Comparison of ENCODE assay signal across 22 cellular contexts in genomic region chr3:163779396-163780344, GRCh38.
A peak's percentile ranks its signal among the peaks of the same experiment; 100 is the strongest.
DNase-seq lines count a peak whose midpoint lies in the region; ATAC-seq, FAIRE-seq and TF ChIP-seq lines count a peak whose summit lies in the region.
"Had no signal": no experiment of that assay in that cellular context is flagged by ENCODE, and none has a peak within 500 bp of the region (broad histone marks: within the 10 kb centered on the region; RNA-seq: fewer than 3 reads in every experiment).

No MANE protein-coding gene starts in this region.

- no peak overlapping the region for H3K27ac Mint-ChIP-seq in type B pancreatic cell
- no peak overlapping the region for H3K27ac Mint-ChIP-seq in effector memory CD8-positive, alpha-beta T cell
- H3K27ac Mint-ChIP-seq: activated naive CD8-positive, alpha-beta T cell treated with anti-CD3 and anti-CD28 coated beads, Interleukin-2, amount 50 U/mL, for 24 hours; activated T-helper 2 cell treated with anti-CD3 and anti-CD28 coated beads, Interferon-gamma antibody, Interleukin-2, Interleukin-4, amounts not matched to agents 10 μg/mL and 5 μg/mL and 100 μg/mL, durations not matched to agents 14 hours and 24 hours and 36 hours; dendritic cell treated with granulocyte-macrophage colony-stimulating factor and Interleukin-4, amounts not matched to agents 40 ng/mL and 50 ng/mL, for 4 days; HFFc6 had no signal

- WGBS in HepG2 (ENCODE audit: low lambda C conversion rate), result 4% methylated on average over 13 of the region's 13 CpGs
- 46% methylated on average over 12 of the region's 13 CpGs for WGBS in right lobe of liver (ENCODE audit: insufficient coverage, low coverage, low lambda C conversion rate, missing lambda C conversion rate)

- TF ChIP-seq RAD21 in HepG2 (CRISPR knock-in tag; IDR thresholded peaks at IDR 0.05), result no peak

- H3K4me1 ChIP-seq in HepG2 (ENCODE audit: insufficient read depth, low read length), result peaks cover 11% of the 10 kb centered on the region
- H3K4me1 ChIP-seq in right lobe of liver, result no peaks in the 10 kb centered on the region
- H3K4me1 ChIP-seq: gastrocnemius medialis, left ventricle myocardium inferior, upper lobe of right lung had no signal

- DNase-seq in HepG2 (ENCODE audit: low spot score) (peak; percentile 69), right lobe of liver (no peak), NCI-H748 treated with DMSO at 0.1 percent for 48 hours (lab: John Stamatoyannopoulos, UW) (peak; percentile 36), erythroblast (lab: John Stamatoyannopoulos, UW) (peak; percentile 0 to 1), type B pancreatic cell (ENCODE audit: extremely low spot score, unreplicated experiment) (no peak), NCI-H446 (lab: John Stamatoyannopoulos, UW) (no peak), NCI-H526 treated with DMSO at 0.1 percent for 48 hours (lab: John Stamatoyannopoulos, UW) (no peak)
- no peak for DNase-seq in effector memory CD8-positive, alpha-beta T cell
- DNase-seq: activated naive CD8-positive, alpha-beta T cell treated with anti-CD3 and anti-CD28 coated beads, Interleukin-2, amount 50 U/mL, for 24 hours; gastrocnemius medialis; HFFc6; left ventricle myocardium inferior; NCI-H1930; NCI-H446 treated with DMSO at 0.1 percent for 48 hours; RPMI8226; stimulated activated naive CD8-positive, alpha-beta T cell treated with anti-CD3 and anti-CD28 coated beads, Interleukin-15, Interleukin-2, amounts not matched to agents 100 U/mL and 50 U/mL, for 24 hours; upper lobe of right lung had no signal

- in situ Hi-C loops in HepG2 (cut with HindIII; ENCODE audit: extremely low pct_ligation_motif_present, low pct_unique_long_range_greater_than_20kb), result no loop called here

- no peak overlapping the region; the same call in 1 of the 2 replicates for H3K4me2 ChIP-seq in HepG2 (ENCODE audit: low read depth, low read length)

- intact Hi-C loops in HepG2 (cut with micrococcal nuclease; ENCODE audit: unreplicated experiment), result no loop called here
- intact Hi-C loops in right lobe of liver (cut with DNase I), result no loop called here

- TF ChIP-seq POLR2A in HepG2 (IDR thresholded peaks at IDR 0.05; ENCODE audit: insufficient read depth in 1 of 2, low read depth in 2 of 2, low read length in 2 of 2) (no peak), right lobe of liver (IDR thresholded peaks at IDR 0.05) (no peak), erythroblast (IDR thresholded peaks at IDR 0.05; ENCODE audit: low read length) (no peak)

- no peaks in the 10 kb centered on the region for H3K4me1 Mint-ChIP-seq in type B pancreatic cell (ENCODE audit: unreplicated experiment)
- H3K4me1 Mint-ChIP-seq in effector memory CD8-positive, alpha-beta T cell (ENCODE audit: low read depth in 2 of 2), result no peaks in the 10 kb centered on the region
- H3K4me1 Mint-ChIP-seq: activated naive CD8-positive, alpha-beta T cell treated with anti-CD3 and anti-CD28 coated beads, Interleukin-2, amount 50 U/mL, for 24 hours; CD14-positive monocyte had no signal

- BruUV-seq in HepG2 (replicated peaks; lab: Mats Ljungman, UMichigan), result no TSS peak

- CTCF ChIA-PET in HepG2 (lab: Yijun Ruan, JAX; ENCODE audit: low intra/inter-chr PET ratio, low total read pairs), result no interaction called here

- no peaks in the 10 kb centered on the region for H4K20me1 ChIP-seq in HepG2 (ENCODE audit: insufficient read depth, low read length)

- H3K27ac ChIP-seq in HepG2 (ENCODE audit: extremely low read length, insufficient read depth, low read length), result no peak overlapping the region
- no peak overlapping the region for H3K27ac ChIP-seq in right lobe of liver
- H3K27ac ChIP-seq: gastrocnemius medialis, left ventricle myocardium inferior, upper lobe of right lung had no signal

- H3K36me3 ChIP-seq in HepG2 (replicated peaks in 1 of 2; ENCODE audit: control insufficient read depth in 1 of 2, insufficient read depth in 2 of 2, low read length in 2 of 2) (no peaks in the 10 kb centered on the region), right lobe of liver (no peaks in the 10 kb centered on the region)
- H3K36me3 ChIP-seq: gastrocnemius medialis, left ventricle myocardium inferior, upper lobe of right lung had no signal

- no peaks in the 10 kb centered on the region for H3K27me3 Mint-ChIP-seq in type B pancreatic cell
- H3K27me3 Mint-ChIP-seq in effector memory CD8-positive, alpha-beta T cell, result no peaks in the 10 kb centered on the region
- H3K27me3 Mint-ChIP-seq: activated naive CD8-positive, alpha-beta T cell treated with anti-CD3 and anti-CD28 coated beads, Interleukin-2, amount 50 U/mL, for 24 hours; dendritic cell treated with granulocyte-macrophage colony-stimulating factor and Interleukin-4, amounts not matched to agents 40 ng/mL and 50 ng/mL, for 4 days had no signal

- H3K4me3 ChIP-seq in HepG2 (replicated peaks in 1 of 3; ENCODE audit: insufficient read depth in 1 of 3, low read depth in 2 of 3, low read length in 3 of 3), result no peak overlapping the region
- H3K4me3 ChIP-seq in right lobe of liver, result no peak overlapping the region
- H3K4me3 ChIP-seq: gastrocnemius medialis, left ventricle myocardium inferior, upper lobe of right lung had no signal

- H2AFZ ChIP-seq in HepG2 (ENCODE audit: low read length), result no peak overlapping the region

- TF ChIP-seq EP300 in HepG2 (IDR thresholded peaks at IDR 0.05; ENCODE audit: low read depth in 2 of 2, low read length in 2 of 2) (no peak), HepG2 (CRISPR knock-in tag; IDR thresholded peaks at IDR 0.05; ENCODE audit: borderline replicate concordance) (no peak)

- no peaks in the 10 kb centered on the region for H3K9me3 Mint-ChIP-seq in type B pancreatic cell
- H3K9me3 Mint-ChIP-seq in effector memory CD8-positive, alpha-beta T cell, result peaks cover 7 to 26% of the 10 kb centered on the region in 2 donors

- peak; percentile 42 for FAIRE-seq in HepG2 (lab: Jason Lieb, UNC)
- FAIRE-seq: bronchial epithelial cell had no signal

- H3K36me3 Mint-ChIP-seq in type B pancreatic cell, result no peaks in the 10 kb centered on the region
- no peaks in the 10 kb centered on the region for H3K36me3 Mint-ChIP-seq in effector memory CD8-positive, alpha-beta T cell (ENCODE audit: insufficient read depth)
- H3K36me3 Mint-ChIP-seq: CD14-positive monocyte had no signal

- ATAC-seq in HepG2 (peak; percentile 60), right lobe of liver (no peak)
- ATAC-seq in effector memory CD8-positive, alpha-beta T cell (replicated peaks), result no peak
- ATAC-seq: activated naive CD8-positive, alpha-beta T cell treated with anti-CD3 and anti-CD28 coated beads, Interleukin-2, amount 50 U/mL, for 24 hours; gastrocnemius medialis; sciatic nerve; stimulated activated naive CD8-positive, alpha-beta T cell treated with anti-CD3 and anti-CD28 coated beads, Interleukin-15, Interleukin-2, amounts not matched to agents 100 U/mL and 50 U/mL, for 24 hours; upper lobe of right lung had no signal

- H3K9me3 ChIP-seq in HepG2 (ENCODE audit: low read length) (no peaks in the 10 kb centered on the region), right lobe of liver (no peaks in the 10 kb centered on the region)
- H3K9me3 ChIP-seq: gastrocnemius medialis, upper lobe of right lung had no signal

- peak; percentile 49 for TF ChIP-seq CTCF in HepG2 (CRISPR knock-in tag; IDR thresholded peaks at IDR 0.05)
- TF ChIP-seq CTCF in right lobe of liver (IDR thresholded peaks at IDR 0.05), result peak in 1 of 4 donors; percentile 12
- peak; percentile 31 for TF ChIP-seq CTCF in type B pancreatic cell (conservative IDR thresholded peaks at IDR 0.05)

- H3K27me3 ChIP-seq in HepG2 (ENCODE audit: control insufficient read depth in 1 of 2, insufficient read depth in 2 of 2, low read length in 2 of 2) (no peaks in the 10 kb centered on the region), right lobe of liver (no peaks in the 10 kb centered on the region)
- H3K27me3 ChIP-seq: gastrocnemius medialis, upper lobe of right lung had no signal

- POLR2A ChIA-PET in HepG2 (lab: Yijun Ruan, JAX), result no interaction called here

- no peak overlapping the region for H3K9ac ChIP-seq in HepG2 (ENCODE audit: insufficient read depth, low read depth, low read length)

- H3K79me2 ChIP-seq in HepG2 (ENCODE audit: insufficient read depth, low read length), result no peaks in the 10 kb centered on the region

- H3K4me3 Mint-ChIP-seq in type B pancreatic cell, result no peak overlapping the region
- no peak overlapping the region for H3K4me3 Mint-ChIP-seq in effector memory CD8-positive, alpha-beta T cell
- H3K4me3 Mint-ChIP-seq: activated naive CD8-positive, alpha-beta T cell treated with anti-CD3 and anti-CD28 coated beads, Interleukin-2, amount 50 U/mL, for 24 hours; CD14-positive monocyte; dendritic cell treated with granulocyte-macrophage colony-stimulating factor and Interleukin-4, amounts not matched to agents 40 ng/mL and 50 ng/mL, for 4 days; HFFc6 had no signal

TF ChIP-seq in HepG2, 621 proteins besides CTCF, POLR2A, EP300 and RAD21 (continues in another document):
- TF ChIP-seq NR2F6 (IDR thresholded peaks at IDR 0.05) (peak; percentile 40; the same call in 1 of the 2 replicates), NR2F6 (CRISPR knock-in tag; IDR thresholded peaks at IDR 0.05) (0 out of 2 replicates have a peak, but pooled peaks have one; percentile 27), PPARG (CRISPR knock-in tag; conservative IDR thresholded peaks at IDR 0.05) (peak; percentile 85), HNF4G (IDR thresholded peaks at IDR 0.05; ENCODE audit: borderline replicate concordance, low read depth, low read length) (peak; percentile 83), HNF4G (CRISPR knock-in tag; IDR thresholded peaks at IDR 0.05; ENCODE audit: borderline replicate concordance, low read depth) (no peak), RXRB (CRISPR knock-in tag; IDR thresholded peaks at IDR 0.05; ENCODE audit: borderline replicate concordance) (0 out of 2 replicates have a peak, but pooled peaks have one; percentile 34), TCF7 (IDR thresholded peaks at IDR 0.05; ENCODE audit: low read depth) (peak; percentile 54), SOX13 (IDR thresholded peaks at IDR 0.05) (no peak), SOX13 (CRISPR knock-in tag; conservative IDR thresholded peaks at IDR 0.05 in 1 of 2, IDR thresholded peaks at IDR 0.05 in 1 of 2) (peak in 1 of 2 experiments; percentile 20; a peak in 1 of 4 replicates), AHR (CRISPR knock-in tag; IDR thresholded peaks at IDR 0.05) (no peak), FOXA1 (IDR thresholded peaks at IDR 0.05) (no peak), FOXA1 (CRISPR knock-in tag; IDR thresholded peaks at IDR 0.05) (0 out of 2 replicates have a peak, but pooled peaks have one; percentile 27), SOX5 (CRISPR knock-in tag; IDR thresholded peaks at IDR 0.05; ENCODE audit: borderline replicate concordance) (0 out of 2 replicates have a peak, but pooled peaks have one; percentile 35), HNF4A (CRISPR knock-in tag; IDR thresholded peaks at IDR 0.05) (peak; percentile 70), ZMYM4 (CRISPR knock-in tag; IDR thresholded peaks at IDR 0.05) (peak; percentile 38; the same call in 1 of the 2 replicates)
- TF ChIP-seq, protein P1, sequence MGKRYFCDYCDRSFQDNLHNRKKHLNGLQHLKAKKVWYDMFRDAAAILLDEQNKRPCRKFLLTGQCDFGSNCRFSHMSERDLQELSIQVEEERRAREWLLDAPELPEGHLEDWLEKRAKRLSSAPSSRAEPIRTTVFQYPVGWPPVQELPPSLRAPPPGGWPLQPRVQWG (CRISPR knock-in tag; IDR thresholded peaks at IDR 0.05; ENCODE audit: borderline replicate concordance, low read depth), result no peak

Comparison
In these comparisons a context has a peak if more than half of its experiments do, and no peak if none do; other contexts are left out.
1. DNase-seq: peak in HepG2 (single experiment), NCI-H748 treated with DMSO at 0.1 percent for 48 hours (single experiment) and erythroblast (2 of 2); none in right lobe of liver (0 of 3), type B pancreatic cell (single experiment), NCI-H446 (0 of 2), NCI-H526 treated with DMSO at 0.1 percent for 48 hours (single experiment) and effector memory CD8-positive, alpha-beta T cell (0 of 3).